Comparison of ENCODE assay signal across 11 cellular contexts in the genomic region with DNA sequence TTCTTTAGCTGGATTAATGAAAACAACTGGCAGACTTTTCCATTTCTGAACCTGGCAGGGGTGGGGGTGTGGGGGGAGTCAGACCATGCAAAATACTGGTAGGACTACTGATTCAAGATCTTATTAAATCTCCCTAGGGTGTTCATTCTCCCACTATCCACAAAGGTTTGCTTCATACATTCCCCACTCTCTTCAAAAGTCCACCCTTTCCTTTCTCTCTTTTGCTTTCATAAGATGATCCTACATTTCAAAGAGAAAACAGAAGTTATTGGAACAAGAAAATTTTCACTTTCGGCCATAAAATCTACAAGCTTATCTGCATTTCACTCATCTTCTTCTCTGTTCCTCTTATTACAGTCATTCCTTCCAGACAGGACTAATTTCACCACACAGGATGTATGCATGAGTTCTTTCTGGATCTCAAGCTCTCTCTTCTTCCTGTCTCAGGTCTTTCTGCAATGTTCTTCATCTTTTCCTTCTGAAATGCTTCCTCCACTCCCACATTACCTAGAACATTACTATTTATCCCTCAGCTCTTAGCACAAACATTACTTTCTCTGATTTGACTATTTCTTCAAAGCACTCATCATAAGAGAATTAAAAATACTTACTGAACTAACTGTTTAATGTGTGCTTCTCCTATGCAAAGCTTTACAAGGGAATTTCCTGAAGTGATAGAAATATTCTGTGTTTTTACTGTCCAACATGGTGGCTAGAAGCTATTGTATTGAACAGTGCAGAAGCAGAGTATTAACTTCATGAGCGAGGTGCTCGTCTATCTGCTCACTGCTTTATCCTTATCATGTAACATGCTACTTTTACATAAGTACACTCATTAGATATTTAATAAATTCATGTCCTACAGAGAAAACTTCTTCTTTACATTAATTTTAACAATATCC.
A peak's percentile ranks its signal among the peaks of the same experiment; 100 is the strongest.
DNase-seq lines count a peak whose midpoint lies in the region; ATAC-seq, FAIRE-seq and TF ChIP-seq lines count a peak whose summit lies in the region.
"Had no signal": no experiment of that assay in that cellular context is flagged by ENCODE, and none has a peak within 500 bp of the region (broad histone marks: within the 10 kb centered on the region; RNA-seq: fewer than 3 reads in every experiment).

No MANE protein-coding gene starts in this region.

- POLR2A ChIA-PET in naive thymus-derived CD4-positive, alpha-beta T cell (lab: Charles Lee), result no interaction called here
- POLR2A ChIA-PET in naive thymus-derived CD8-positive, alpha-beta T cell (lab: Charles Lee), result no interaction called here

- FAIRE-seq in GM12892 (lab: Jason Lieb, UNC), result peak; percentile 54
- FAIRE-seq in kidney (lab: Jason Lieb, UNC), result no peak
- FAIRE-seq: K562 had no signal

- no peak overlapping the region for H3K27ac ChIP-seq in kidney (ENCODE audit: low read depth in 2 of 2, low read length in 2 of 2)
- no peak overlapping the region for H3K27ac ChIP-seq in naive thymus-derived CD4-positive, alpha-beta T cell (ENCODE audit: low read depth, low read length)

- peaks cover 36% of the 10 kb centered on the region for H3K4me1 Mint-ChIP-seq in activated T-helper 17 cell treated with anti-CD3 and anti-CD28 coated beads, Interleukin-2, amount 50 U/mL, for 72 hours
- H3K4me1 Mint-ChIP-seq in naive thymus-derived CD4-positive, alpha-beta T cell, result peaks cover 0 to 30% (median 4%) of the 10 kb centered on the region in 7 donors
- H3K4me1 Mint-ChIP-seq in naive thymus-derived CD8-positive, alpha-beta T cell, result peaks cover 6 to 16% (median 9%) of the 10 kb centered on the region in 4 donors

- H3K27ac Mint-ChIP-seq in activated T-helper 17 cell treated with anti-CD3 and anti-CD28 coated beads, Interleukin-2, amount 50 U/mL, for 72 hours, result peak overlapping the region; percentile 20
- no peak overlapping the region for H3K27ac Mint-ChIP-seq in naive thymus-derived CD4-positive, alpha-beta T cell
- no peak overlapping the region for H3K27ac Mint-ChIP-seq in naive thymus-derived CD8-positive, alpha-beta T cell

- H3K4me3 Mint-ChIP-seq in activated T-helper 17 cell treated with anti-CD3 and anti-CD28 coated beads, Interleukin-2, amount 50 U/mL, for 72 hours, result no peak overlapping the region
- no peak overlapping the region for H3K4me3 Mint-ChIP-seq in naive thymus-derived CD4-positive, alpha-beta T cell
- no peak overlapping the region for H3K4me3 Mint-ChIP-seq in naive thymus-derived CD8-positive, alpha-beta T cell

- intact Hi-C loops in kidney (cut with DNase I), result no loop called here
- intact Hi-C loops in naive thymus-derived CD4-positive, alpha-beta T cell (cut with micrococcal nuclease), result no loop called here

- ATAC-seq in GM19455 (IDR thresholded peaks at IDR 0.05; ENCODE audit: unreplicated experiment) (peak; percentile 79), HG03097 (IDR thresholded peaks at IDR 0.05; ENCODE audit: low FRiP score, unreplicated experiment) (peak; percentile 86), GM19328 (IDR thresholded peaks at IDR 0.05; ENCODE audit: unreplicated experiment) (no peak)
- ATAC-seq in activated T-helper 17 cell treated with anti-CD3 and anti-CD28 coated beads, Interleukin-2, amount 50 U/mL, for 72 hours (replicated peaks), result peak; percentile 83
- ATAC-seq in naive thymus-derived CD4-positive, alpha-beta T cell, result no peak
- ATAC-seq in naive thymus-derived CD8-positive, alpha-beta T cell, result no peak
- ATAC-seq: K562 had no signal

- H3K27me3 Mint-ChIP-seq in activated T-helper 17 cell treated with anti-CD3 and anti-CD28 coated beads, Interleukin-2, amount 50 U/mL, for 72 hours, result no peaks in the 10 kb centered on the region
- no peaks in the 10 kb centered on the region for H3K27me3 Mint-ChIP-seq in naive thymus-derived CD4-positive, alpha-beta T cell
- H3K27me3 Mint-ChIP-seq in naive thymus-derived CD8-positive, alpha-beta T cell, result no peaks in the 10 kb centered on the region

- no peaks in the 10 kb centered on the region for H3K9me3 ChIP-seq in kidney (ENCODE audit: control insufficient read depth in 1 of 2, low read length in 2 of 2)
- H3K9me3 ChIP-seq in naive thymus-derived CD4-positive, alpha-beta T cell (ENCODE audit: control insufficient read depth in 2 of 3, low read length in 3 of 3), result no peaks in the 10 kb centered on the region

- H3K36me3 Mint-ChIP-seq in activated T-helper 17 cell treated with anti-CD3 and anti-CD28 coated beads, Interleukin-2, amount 50 U/mL, for 72 hours (ENCODE audit: low read depth), result peaks cover 31% of the 10 kb centered on the region
- H3K36me3 Mint-ChIP-seq in naive thymus-derived CD4-positive, alpha-beta T cell, result peaks cover 5 to 63% (median 50%) of the 10 kb centered on the region in 5 donors
- peaks cover 19 to 41% (median 36%) of the 10 kb centered on the region in 3 donors for H3K36me3 Mint-ChIP-seq in naive thymus-derived CD8-positive, alpha-beta T cell

- H3K36me3 ChIP-seq in kidney (ENCODE audit: control insufficient read depth in 1 of 2, insufficient read depth in 2 of 2, low read length in 2 of 2), result no peaks in the 10 kb centered on the region
- H3K36me3 ChIP-seq in naive thymus-derived CD4-positive, alpha-beta T cell (ENCODE audit: control insufficient read depth in 2 of 3, insufficient read depth in 3 of 3, low read length in 3 of 3), result no peaks in the 10 kb centered on the region

- no peaks in the 10 kb centered on the region for H3K27me3 ChIP-seq in naive thymus-derived CD4-positive, alpha-beta T cell (ENCODE audit: control insufficient read depth in 2 of 2, insufficient read depth in 2 of 2, low read length in 2 of 2)

- peaks cover 3 to 8% of the 10 kb centered on the region in 2 donors for H3K4me1 ChIP-seq in kidney (ENCODE audit: control insufficient read depth in 1 of 2, insufficient read depth in 1 of 2, low read depth in 1 of 2, low read length in 2 of 2)
- H3K4me1 ChIP-seq in naive thymus-derived CD4-positive, alpha-beta T cell (ENCODE audit: control insufficient read depth in 2 of 2, insufficient read depth in 2 of 2, low read length in 2 of 2), result no peaks in the 10 kb centered on the region

- peaks cover 4% of the 10 kb centered on the region for H3K9me3 Mint-ChIP-seq in activated T-helper 17 cell treated with anti-CD3 and anti-CD28 coated beads, Interleukin-2, amount 50 U/mL, for 72 hours
- peaks cover 0 to 11% (median 3%) of the 10 kb centered on the region in 11 donors for H3K9me3 Mint-ChIP-seq in naive thymus-derived CD4-positive, alpha-beta T cell
- peaks cover 0 to 9% (median 4%) of the 10 kb centered on the region in 9 donors for H3K9me3 Mint-ChIP-seq in naive thymus-derived CD8-positive, alpha-beta T cell

- TF ChIP-seq CTCF in kidney (IDR thresholded peaks at IDR 0.05; ENCODE audit: borderline replicate concordance, extremely low read depth, insufficient read depth), result no peak

- no peak overlapping the region for H3K9ac ChIP-seq in kidney (ENCODE audit: low read length in 2 of 2)

- no peak overlapping the region for H3K4me3 ChIP-seq in kidney (ENCODE audit: low read length in 2 of 2)
- H3K4me3 ChIP-seq in naive thymus-derived CD4-positive, alpha-beta T cell (ENCODE audit: low read length), result no peak overlapping the region
- H3K4me3 ChIP-seq: K562 had no signal

- DNase-seq in GM12892 (ENCODE audit: insufficient read length), result no peak
- DNase-seq in kidney, result no peak
- DNase-seq in naive thymus-derived CD4-positive, alpha-beta T cell, result no peak
- DNase-seq in naive thymus-derived CD8-positive, alpha-beta T cell, result no peak
- DNase-seq: dermis blood vessel endothelial cell, GDM1 had no signal

- TF ChIP-seq POLR2A in GM12892 (IDR thresholded peaks at IDR 0.05; ENCODE audit: low read depth, low read length), result no peak

- CTCF ChIA-PET in naive thymus-derived CD4-positive, alpha-beta T cell (lab: Charles Lee), result no interaction called here

Comparison
In these comparisons a context has a peak if more than half of its experiments do, and no peak if none do; other contexts are left out.
1. ATAC-seq: peak in GM19455 (single experiment), HG03097 (single experiment) and activated T-helper 17 cell treated with anti-CD3 and anti-CD28 coated beads, Interleukin-2, amount 50 U/mL, for 72 hours (single experiment); none in GM19328 (single experiment), naive thymus-derived CD4-positive, alpha-beta T cell (single experiment) and naive thymus-derived CD8-positive, alpha-beta T cell (0 of 2).